In the genomic region with DNA sequence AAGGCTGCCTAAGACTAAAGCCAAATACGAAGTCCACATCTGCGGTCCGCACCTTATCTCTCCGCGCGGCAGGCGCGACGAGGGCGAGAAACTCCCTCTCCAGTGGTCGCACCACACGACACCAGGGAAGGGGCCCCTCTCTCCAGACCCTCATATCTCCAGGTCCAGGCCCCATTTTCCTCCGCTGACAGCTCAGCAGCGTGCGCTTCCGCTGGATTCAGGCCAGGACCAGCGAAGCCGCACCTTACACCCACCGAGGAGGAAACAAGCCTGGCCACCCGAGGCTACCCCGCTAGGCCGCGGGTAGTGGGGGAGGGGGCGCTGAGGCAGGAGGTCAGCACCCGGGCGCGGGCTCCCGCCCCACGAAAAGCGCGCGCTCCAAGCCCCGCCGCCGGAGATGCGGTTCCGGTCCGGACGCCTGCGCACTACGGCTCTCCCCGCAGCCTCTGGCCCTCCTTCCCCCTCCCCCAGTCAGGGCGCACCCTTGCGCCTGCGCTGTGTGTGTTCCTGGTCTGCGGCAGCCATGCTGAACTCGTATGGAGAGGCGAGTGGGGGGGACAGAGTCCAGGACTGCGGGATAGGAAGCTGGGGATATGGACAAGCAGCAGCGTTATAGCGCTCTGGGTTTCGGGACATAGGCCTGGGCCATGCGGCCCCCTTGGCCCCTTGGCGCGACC, we compare ENCODE assay signal across 1 cellular context.
TF ChIP-seq lines count a peak whose summit lies in the region.

TSS of gene BRD2 (plus strand) at position 502 of the 677 bp plus-strand sequence. CDS start 4,305 bp downstream, outside the sequence.

TF ChIP-seq in GM12878, 131 proteins besides CTCF, POLR2A, EP300 and RAD21 (continued from another document and continues in another):
- TF ChIP-seq, protein P1, sequence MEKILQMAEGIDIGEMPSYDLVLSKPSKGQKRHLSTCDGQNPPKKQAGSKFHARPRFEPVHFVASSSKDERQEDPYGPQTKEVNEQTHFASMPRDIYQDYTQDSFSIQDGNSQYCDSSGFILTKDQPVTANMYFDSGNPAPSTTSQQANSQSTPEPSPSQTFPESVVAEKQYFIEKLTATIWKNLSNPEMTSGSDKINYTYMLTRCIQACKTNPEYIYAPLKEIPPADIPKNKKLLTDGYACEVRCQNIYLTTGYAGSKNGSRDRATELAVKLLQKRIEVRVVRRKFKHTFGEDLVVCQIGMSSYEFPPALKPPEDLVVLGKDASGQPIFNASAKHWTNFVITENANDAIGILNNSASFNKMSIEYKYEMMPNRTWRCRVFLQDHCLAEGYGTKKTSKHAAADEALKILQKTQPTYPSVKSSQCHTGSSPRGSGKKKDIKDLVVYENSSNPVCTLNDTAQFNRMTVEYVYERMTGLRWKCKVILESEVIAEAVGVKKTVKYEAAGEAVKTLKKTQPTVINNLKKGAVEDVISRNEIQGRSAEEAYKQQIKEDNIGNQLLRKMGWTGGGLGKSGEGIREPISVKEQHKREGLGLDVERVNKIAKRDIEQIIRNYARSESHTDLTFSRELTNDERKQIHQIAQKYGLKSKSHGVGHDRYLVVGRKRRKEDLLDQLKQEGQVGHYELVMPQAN (conservative IDR thresholded peaks at IDR 0.05), result peak; percentile 66
- TF ChIP-seq USF2 (IDR thresholded peaks at IDR 0.05; ENCODE audit: borderline replicate concordance, low read depth, low read length) (no peak), STAT1 (conservative IDR thresholded peaks at IDR 0.05) (peak; percentile 88), NR2F1 (conservative IDR thresholded peaks at IDR 0.05) (peak; percentile 96), SUZ12 (IDR thresholded peaks at IDR 0.05; ENCODE audit: unreplicated experiment) (no peak), RBBP5 (conservative IDR thresholded peaks at IDR 0.05) (no peak), SRF (IDR thresholded peaks at IDR 0.05; ENCODE audit: low read depth in 2 of 2, low read length in 2 of 2) (no peak), KLF5 (IDR thresholded peaks at IDR 0.05; ENCODE audit: partially characterized antibody) (no peak), SMAD5 (IDR thresholded peaks at IDR 0.05; ENCODE audit: low read depth) (peak; percentile 91), MTA3 (IDR thresholded peaks at IDR 0.05; ENCODE audit: borderline replicate concordance, low read length) (no peak), JUND (IDR thresholded peaks at IDR 0.05; ENCODE audit: low read depth, low read length) (no peak), ZNF687 (IDR thresholded peaks at IDR 0.05) (peak; percentile 57; the same call in 1 of the 2 replicates), BACH1 (IDR thresholded peaks at IDR 0.05; ENCODE audit: borderline replicate concordance) (peak; percentile 60), MEF2A (IDR thresholded peaks at IDR 0.05; ENCODE audit: insufficient read depth, low read depth, low read length) (no peak), GATAD2B (conservative IDR thresholded peaks at IDR 0.05; ENCODE audit: low read depth) (peak; percentile 85), ATF7 (IDR thresholded peaks at IDR 0.05; ENCODE audit: low read depth) (no peak), EZH2 (IDR thresholded peaks at IDR 0.05; ENCODE audit: borderline replicate concordance, control insufficient read depth, low read depth, low read length) (no peak), RB1 (IDR thresholded peaks at IDR 0.05; ENCODE audit: borderline replicate concordance) (peak; percentile 97; the same call in 1 of the 2 replicates), CHD1 (IDR thresholded peaks at IDR 0.05; ENCODE audit: low read depth, low read length) (no peak), HCFC1 (IDR thresholded peaks at IDR 0.05; ENCODE audit: low read length) (no peak; the same call in 1 of the 2 replicates), TAF1 (IDR thresholded peaks at IDR 0.05; ENCODE audit: borderline replicate concordance, low read depth, low read length) (peak; percentile 71), CBX5 (IDR thresholded peaks at IDR 0.05; ENCODE audit: low read depth) (no peak), CBFB (IDR thresholded peaks at IDR 0.05; ENCODE audit: low read depth) (peak; percentile 62; the same call in 1 of the 2 replicates), MYC (IDR thresholded peaks at IDR 0.05; ENCODE audit: insufficient read depth, insufficient read length, insufficient replicate concordance, low read length, severe bottlenecking) (peak; percentile 95), POLR2AphosphoS2 (IDR thresholded peaks at IDR 0.05; ENCODE audit: low read depth, low read length) (0 out of 2 replicates have a peak, but pooled peaks have one; percentile 54), ESRRA (IDR thresholded peaks at IDR 0.05; ENCODE audit: low read length) (peak; percentile 34; the same call in 1 of the 2 replicates), GABPA (IDR thresholded peaks at IDR 0.05; ENCODE audit: low read depth) (no peak), MEF2B (IDR thresholded peaks at IDR 0.05; ENCODE audit: partially characterized antibody, poor library complexity, severe bottlenecking) (no peak), NFIC (IDR thresholded peaks at IDR 0.05; ENCODE audit: low read depth, low read length) (no peak), SMAD1 (IDR thresholded peaks at IDR 0.05; ENCODE audit: low read depth, partially characterized antibody) (no peak), RUNX3 (IDR thresholded peaks at IDR 0.05; ENCODE audit: low read length) (no peak), CBX3 (IDR thresholded peaks at IDR 0.05; ENCODE audit: borderline replicate concordance, low read depth) (no peak), FOXK2 (IDR thresholded peaks at IDR 0.05) (0 out of 2 replicates have a peak, but pooled peaks have one; percentile 30), EGR1 (IDR thresholded peaks at IDR 0.05; ENCODE audit: borderline replicate concordance in 1 of 2, low read depth in 2 of 2, low read length in 2 of 2) (peak in 1 of 2 experiments; percentile 55; a peak in 1 of 3 replicates), NR2C1 (IDR thresholded peaks at IDR 0.05) (0 out of 2 replicates have a peak, but pooled peaks have one; percentile 18), RELA (IDR thresholded peaks at IDR 0.05; ENCODE audit: borderline replicate concordance, partially characterized antibody) (peak; percentile 22), NR2C2 (IDR thresholded peaks at IDR 0.05; ENCODE audit: borderline replicate concordance, control insufficient read depth, insufficient read length, low read depth) (no peak), LARP7 (IDR thresholded peaks at IDR 0.05) (peak; percentile 85), RCOR1 (conservative IDR thresholded peaks at IDR 0.05; ENCODE audit: low read depth, low read length) (no peak)
- TF ChIP-seq, protein P2, sequence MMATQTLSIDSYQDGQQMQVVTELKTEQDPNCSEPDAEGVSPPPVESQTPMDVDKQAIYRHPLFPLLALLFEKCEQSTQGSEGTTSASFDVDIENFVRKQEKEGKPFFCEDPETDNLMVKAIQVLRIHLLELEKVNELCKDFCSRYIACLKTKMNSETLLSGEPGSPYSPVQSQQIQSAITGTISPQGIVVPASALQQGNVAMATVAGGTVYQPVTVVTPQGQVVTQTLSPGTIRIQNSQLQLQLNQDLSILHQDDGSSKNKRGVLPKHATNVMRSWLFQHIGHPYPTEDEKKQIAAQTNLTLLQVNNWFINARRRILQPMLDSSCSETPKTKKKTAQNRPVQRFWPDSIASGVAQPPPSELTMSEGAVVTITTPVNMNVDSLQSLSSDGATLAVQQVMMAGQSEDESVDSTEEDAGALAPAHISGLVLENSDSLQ (IDR thresholded peaks at IDR 0.05), result peak; percentile 34; the same call in 1 of the 2 replicates
- TF ChIP-seq, protein P3, sequence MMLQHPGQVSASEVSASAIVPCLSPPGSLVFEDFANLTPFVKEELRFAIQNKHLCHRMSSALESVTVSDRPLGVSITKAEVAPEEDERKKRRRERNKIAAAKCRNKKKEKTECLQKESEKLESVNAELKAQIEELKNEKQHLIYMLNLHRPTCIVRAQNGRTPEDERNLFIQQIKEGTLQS (IDR thresholded peaks at IDR 0.05; ENCODE audit: borderline replicate concordance, extremely low read depth, low read depth, low read length), result no peak
- TF ChIP-seq, protein P4, sequence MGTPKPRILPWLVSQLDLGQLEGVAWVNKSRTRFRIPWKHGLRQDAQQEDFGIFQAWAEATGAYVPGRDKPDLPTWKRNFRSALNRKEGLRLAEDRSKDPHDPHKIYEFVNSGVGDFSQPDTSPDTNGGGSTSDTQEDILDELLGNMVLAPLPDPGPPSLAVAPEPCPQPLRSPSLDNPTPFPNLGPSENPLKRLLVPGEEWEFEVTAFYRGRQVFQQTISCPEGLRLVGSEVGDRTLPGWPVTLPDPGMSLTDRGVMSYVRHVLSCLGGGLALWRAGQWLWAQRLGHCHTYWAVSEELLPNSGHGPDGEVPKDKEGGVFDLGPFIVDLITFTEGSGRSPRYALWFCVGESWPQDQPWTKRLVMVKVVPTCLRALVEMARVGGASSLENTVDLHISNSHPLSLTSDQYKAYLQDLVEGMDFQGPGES (IDR thresholded peaks at IDR 0.05), result no peak
- TF ChIP-seq, protein P5, sequence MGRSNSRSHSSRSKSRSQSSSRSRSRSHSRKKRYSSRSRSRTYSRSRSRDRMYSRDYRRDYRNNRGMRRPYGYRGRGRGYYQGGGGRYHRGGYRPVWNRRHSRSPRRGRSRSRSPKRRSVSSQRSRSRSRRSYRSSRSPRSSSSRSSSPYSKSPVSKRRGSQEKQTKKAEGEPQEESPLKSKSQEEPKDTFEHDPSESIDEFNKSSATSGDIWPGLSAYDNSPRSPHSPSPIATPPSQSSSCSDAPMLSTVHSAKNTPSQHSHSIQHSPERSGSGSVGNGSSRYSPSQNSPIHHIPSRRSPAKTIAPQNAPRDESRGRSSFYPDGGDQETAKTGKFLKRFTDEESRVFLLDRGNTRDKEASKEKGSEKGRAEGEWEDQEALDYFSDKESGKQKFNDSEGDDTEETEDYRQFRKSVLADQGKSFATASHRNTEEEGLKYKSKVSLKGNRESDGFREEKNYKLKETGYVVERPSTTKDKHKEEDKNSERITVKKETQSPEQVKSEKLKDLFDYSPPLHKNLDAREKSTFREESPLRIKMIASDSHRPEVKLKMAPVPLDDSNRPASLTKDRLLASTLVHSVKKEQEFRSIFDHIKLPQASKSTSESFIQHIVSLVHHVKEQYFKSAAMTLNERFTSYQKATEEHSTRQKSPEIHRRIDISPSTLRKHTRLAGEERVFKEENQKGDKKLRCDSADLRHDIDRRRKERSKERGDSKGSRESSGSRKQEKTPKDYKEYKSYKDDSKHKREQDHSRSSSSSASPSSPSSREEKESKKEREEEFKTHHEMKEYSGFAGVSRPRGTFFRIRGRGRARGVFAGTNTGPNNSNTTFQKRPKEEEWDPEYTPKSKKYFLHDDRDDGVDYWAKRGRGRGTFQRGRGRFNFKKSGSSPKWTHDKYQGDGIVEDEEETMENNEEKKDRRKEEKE (IDR thresholded peaks at IDR 0.05), result no peak
- TF ChIP-seq, protein P6, sequence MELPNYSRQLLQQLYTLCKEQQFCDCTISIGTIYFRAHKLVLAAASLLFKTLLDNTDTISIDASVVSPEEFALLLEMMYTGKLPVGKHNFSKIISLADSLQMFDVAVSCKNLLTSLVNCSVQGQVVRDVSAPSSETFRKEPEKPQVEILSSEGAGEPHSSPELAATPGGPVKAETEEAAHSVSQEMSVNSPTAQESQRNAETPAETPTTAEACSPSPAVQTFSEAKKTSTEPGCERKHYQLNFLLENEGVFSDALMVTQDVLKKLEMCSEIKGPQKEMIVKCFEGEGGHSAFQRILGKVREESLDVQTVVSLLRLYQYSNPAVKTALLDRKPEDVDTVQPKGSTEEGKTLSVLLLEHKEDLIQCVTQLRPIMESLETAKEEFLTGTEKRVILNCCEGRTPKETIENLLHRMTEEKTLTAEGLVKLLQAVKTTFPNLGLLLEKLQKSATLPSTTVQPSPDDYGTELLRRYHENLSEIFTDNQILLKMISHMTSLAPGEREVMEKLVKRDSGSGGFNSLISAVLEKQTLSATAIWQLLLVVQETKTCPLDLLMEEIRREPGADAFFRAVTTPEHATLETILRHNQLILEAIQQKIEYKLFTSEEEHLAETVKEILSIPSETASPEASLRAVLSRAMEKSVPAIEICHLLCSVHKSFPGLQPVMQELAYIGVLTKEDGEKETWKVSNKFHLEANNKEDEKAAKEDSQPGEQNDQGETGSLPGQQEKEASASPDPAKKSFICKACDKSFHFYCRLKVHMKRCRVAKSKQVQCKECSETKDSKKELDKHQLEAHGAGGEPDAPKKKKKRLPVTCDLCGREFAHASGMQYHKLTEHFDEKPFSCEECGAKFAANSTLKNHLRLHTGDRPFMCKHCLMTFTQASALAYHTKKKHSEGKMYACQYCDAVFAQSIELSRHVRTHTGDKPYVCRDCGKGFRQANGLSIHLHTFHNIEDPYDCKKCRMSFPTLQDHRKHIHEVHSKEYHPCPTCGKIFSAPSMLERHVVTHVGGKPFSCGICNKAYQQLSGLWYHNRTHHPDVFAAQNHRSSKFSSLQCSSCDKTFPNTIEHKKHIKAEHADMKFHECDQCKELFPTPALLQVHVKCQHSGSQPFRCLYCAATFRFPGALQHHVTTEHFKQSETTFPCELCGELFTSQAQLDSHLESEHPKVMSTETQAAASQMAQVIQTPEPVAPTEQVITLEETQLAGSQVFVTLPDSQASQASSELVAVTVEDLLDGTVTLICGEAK (IDR thresholded peaks at IDR 0.05; ENCODE audit: borderline replicate concordance), result no peak
